ENCODE assay signal across 1 cellular context in the genomic region with DNA sequence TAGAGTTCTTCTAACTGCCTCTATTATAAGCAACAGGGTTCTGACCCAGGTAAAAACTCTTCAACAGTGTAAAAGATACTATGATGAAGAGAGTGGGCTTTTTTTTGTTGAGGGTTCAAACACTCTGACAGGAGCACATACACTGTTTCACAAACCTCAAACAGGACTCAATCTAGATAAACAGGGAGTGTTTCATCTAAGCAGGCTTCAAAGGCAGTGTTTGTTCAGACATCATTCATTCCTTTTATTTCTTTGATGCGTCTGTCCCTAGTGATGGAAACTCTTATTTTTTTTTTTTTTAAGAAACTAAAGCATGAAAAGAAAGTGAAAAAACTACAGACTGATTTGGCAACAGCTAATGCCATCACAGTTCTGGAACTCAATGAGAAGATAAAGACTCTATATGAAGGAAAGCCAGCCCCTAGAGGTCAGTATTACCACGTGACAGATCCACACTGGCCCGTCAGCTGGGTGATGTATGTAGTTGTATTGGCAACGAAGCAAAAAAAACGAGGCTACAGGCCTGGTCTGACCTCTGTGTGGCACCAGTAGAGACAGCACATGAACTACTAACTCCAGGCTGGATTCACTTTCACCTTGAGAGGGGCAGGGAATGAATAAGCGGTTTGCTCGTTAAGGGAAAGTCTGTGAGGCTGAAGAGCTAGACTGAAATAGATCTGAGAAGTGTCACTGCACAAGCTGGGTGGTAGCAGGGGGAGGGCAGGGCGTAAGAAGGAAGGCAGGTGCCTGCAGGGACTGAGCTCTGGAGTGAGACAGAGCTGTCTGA.
TF ChIP-seq lines count a peak whose summit lies in the region.

No MANE protein-coding gene starts in this region.

TF ChIP-seq in HepG2, 621 proteins besides CTCF, POLR2A, EP300 and RAD21 (continued from another document):
- TF ChIP-seq, protein P1, sequence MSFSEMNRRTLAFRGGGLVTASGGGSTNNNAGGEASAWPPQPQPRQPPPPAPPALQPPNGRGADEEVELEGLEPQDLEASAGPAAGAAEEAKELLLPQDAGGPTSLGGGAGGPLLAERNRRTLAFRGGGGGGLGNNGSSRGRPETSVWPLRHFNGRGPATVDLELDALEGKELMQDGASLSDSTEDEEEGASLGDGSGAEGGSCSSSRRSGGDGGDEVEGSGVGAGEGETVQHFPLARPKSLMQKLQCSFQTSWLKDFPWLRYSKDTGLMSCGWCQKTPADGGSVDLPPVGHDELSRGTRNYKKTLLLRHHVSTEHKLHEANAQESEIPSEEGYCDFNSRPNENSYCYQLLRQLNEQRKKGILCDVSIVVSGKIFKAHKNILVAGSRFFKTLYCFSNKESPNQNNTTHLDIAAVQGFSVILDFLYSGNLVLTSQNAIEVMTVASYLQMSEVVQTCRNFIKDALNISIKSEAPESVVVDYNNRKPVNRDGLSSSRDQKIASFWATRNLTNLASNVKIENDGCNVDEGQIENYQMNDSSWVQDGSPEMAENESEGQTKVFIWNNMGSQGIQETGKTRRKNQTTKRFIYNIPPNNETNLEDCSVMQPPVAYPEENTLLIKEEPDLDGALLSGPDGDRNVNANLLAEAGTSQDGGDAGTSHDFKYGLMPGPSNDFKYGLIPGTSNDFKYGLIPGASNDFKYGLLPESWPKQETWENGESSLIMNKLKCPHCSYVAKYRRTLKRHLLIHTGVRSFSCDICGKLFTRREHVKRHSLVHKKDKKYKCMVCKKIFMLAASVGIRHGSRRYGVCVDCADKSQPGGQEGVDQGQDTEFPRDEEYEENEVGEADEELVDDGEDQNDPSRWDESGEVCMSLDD (CRISPR knock-in tag; IDR thresholded peaks at IDR 0.05; ENCODE audit: borderline replicate concordance): no peak
- TF ChIP-seq STAT5B (CRISPR knock-in tag; IDR thresholded peaks at IDR 0.05): no peak
